2 cellular contexts compared by ENCODE assay signal in the genomic region with DNA sequence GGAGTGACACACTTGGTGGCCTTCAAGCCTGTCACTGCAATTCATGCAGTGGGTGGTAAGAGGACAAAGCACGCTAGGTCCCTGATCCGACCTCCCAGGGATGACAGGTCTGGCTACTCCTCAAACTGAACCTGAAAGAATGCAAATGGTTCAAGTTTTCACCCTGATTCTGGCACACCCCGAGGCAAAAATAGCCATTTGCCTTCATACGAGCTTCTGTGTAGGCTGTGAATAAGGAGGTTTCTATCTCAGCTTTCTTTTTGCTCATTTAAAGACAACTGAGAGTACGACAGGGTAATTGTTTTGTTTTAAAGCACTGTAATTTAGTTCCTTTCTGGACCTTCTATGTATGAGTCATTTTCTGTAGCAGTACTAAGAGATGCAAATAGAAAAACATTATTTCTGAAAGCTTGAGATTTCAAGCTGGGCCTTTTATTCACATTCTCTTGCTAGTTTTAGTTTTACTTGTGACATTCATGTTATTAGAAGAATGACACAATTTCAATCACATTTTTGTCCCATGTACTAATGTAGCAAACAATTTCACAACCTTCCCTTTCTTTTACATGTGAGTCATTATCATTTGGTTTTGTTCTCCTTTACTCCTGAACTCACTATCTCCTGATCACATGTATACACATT.
TF ChIP-seq lines count a peak whose summit lies in the region.

No MANE protein-coding gene starts in this region.

TF ChIP-seq in liver, 16 proteins besides CTCF, POLR2A, EP300 and RAD21:
- no peak for TF ChIP-seq SP1 (IDR thresholded peaks at IDR 0.05)
- TF ChIP-seq, protein P1, sequence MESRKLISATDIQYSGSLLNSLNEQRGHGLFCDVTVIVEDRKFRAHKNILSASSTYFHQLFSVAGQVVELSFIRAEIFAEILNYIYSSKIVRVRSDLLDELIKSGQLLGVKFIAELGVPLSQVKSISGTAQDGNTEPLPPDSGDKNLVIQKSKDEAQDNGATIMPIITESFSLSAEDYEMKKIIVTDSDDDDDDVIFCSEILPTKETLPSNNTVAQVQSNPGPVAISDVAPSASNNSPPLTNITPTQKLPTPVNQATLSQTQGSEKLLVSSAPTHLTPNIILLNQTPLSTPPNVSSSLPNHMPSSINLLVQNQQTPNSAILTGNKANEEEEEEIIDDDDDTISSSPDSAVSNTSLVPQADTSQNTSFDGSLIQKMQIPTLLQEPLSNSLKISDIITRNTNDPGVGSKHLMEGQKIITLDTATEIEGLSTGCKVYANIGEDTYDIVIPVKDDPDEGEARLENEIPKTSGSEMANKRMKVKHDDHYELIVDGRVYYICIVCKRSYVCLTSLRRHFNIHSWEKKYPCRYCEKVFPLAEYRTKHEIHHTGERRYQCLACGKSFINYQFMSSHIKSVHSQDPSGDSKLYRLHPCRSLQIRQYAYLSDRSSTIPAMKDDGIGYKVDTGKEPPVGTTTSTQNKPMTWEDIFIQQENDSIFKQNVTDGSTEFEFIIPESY (IDR thresholded peaks at IDR 0.05) = no peak
- TF ChIP-seq TAF1 (conservative IDR thresholded peaks at IDR 0.05) = no peak
- TF ChIP-seq EGR1 (IDR thresholded peaks at IDR 0.05; ENCODE audit: low read depth in 2 of 2) = no peak
- no peak for TF ChIP-seq RXRA (IDR thresholded peaks at IDR 0.05)
- peak in 1 of 2 donors; percentile 6 for TF ChIP-seq HNF4A (conservative IDR thresholded peaks at IDR 0.05)
- TF ChIP-seq GABPA (IDR thresholded peaks at IDR 0.05 in 1 of 2, conservative IDR thresholded peaks at IDR 0.05 in 1 of 2) = no peak
- TF ChIP-seq JUND (IDR thresholded peaks at IDR 0.05) = peak in 1 of 2 donors; percentile 14
- TF ChIP-seq NR2F2 (IDR thresholded peaks at IDR 0.05) = no peak
- TF ChIP-seq FOXA1 (IDR thresholded peaks at IDR 0.05) = no peak

TF ChIP-seq in HepG2, 621 proteins besides CTCF, POLR2A, EP300 and RAD21:
- TF ChIP-seq ZNF709 (CRISPR knock-in tag; IDR thresholded peaks at IDR 0.05) (no peak), PAF1 (CRISPR knock-in tag; IDR thresholded peaks at IDR 0.05) (no peak), ZNF138 (CRISPR knock-in tag; IDR thresholded peaks at IDR 0.05; ENCODE audit: low read depth) (no peak)
- TF ChIP-seq, protein P2, sequence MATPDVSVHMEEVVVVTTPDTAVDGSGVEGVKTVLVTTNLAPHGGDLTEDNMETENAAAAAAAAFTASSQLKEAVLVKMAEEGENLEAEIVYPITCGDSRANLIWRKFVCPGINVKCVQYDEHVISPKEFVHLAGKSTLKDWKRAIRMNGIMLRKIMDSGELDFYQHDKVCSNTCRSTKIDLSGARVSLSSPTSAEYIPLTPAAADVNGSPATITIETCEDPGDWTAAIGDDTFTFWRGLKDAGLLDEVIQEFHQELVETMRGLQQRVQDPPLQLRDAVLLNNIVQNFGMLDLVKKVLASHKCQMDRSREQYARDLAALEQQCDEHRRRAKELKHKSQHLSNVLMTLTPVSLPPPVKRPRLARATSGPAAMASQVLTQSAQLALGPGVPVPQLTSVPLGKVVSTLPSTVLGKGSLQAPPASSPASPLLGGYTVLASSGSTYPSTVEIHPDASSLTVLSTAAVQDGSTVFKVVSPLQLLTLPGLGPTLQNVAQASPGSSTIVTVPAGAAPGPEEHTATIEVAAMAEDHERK (CRISPR knock-in tag; IDR thresholded peaks at IDR 0.05; ENCODE audit: low read depth) = no peak
- TF ChIP-seq, protein P3, sequence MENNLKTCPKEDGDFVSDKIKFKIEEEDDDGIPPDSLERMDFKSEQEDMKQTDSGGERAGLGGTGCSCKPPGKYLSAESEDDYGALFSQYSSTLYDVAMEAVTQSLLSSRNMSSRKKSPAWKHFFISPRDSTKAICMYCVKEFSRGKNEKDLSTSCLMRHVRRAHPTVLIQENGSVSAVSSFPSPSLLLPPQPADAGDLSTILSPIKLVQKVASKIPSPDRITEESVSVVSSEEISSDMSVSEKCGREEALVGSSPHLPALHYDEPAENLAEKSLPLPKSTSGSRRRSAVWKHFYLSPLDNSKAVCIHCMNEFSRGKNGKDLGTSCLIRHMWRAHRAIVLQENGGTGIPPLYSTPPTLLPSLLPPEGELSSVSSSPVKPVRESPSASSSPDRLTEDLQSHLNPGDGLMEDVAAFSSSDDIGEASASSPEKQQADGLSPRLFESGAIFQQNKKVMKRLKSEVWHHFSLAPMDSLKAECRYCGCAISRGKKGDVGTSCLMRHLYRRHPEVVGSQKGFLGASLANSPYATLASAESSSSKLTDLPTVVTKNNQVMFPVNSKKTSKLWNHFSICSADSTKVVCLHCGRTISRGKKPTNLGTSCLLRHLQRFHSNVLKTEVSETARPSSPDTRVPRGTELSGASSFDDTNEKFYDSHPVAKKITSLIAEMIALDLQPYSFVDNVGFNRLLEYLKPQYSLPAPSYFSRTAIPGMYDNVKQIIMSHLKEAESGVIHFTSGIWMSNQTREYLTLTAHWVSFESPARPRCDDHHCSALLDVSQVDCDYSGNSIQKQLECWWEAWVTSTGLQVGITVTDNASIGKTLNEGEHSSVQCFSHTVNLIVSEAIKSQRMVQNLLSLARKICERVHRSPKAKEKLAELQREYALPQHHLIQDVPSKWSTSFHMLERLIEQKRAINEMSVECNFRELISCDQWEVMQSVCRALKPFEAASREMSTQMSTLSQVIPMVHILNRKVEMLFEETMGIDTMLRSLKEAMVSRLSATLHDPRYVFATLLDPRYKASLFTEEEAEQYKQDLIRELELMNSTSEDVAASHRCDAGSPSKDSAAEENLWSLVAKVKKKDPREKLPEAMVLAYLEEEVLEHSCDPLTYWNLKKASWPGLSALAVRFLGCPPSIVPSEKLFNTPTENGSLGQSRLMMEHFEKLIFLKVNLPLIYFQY (CRISPR knock-in tag; IDR thresholded peaks at IDR 0.05; ENCODE audit: borderline replicate concordance) = no peak
